19 cellular contexts compared by ENCODE assay signal in the genomic region with DNA sequence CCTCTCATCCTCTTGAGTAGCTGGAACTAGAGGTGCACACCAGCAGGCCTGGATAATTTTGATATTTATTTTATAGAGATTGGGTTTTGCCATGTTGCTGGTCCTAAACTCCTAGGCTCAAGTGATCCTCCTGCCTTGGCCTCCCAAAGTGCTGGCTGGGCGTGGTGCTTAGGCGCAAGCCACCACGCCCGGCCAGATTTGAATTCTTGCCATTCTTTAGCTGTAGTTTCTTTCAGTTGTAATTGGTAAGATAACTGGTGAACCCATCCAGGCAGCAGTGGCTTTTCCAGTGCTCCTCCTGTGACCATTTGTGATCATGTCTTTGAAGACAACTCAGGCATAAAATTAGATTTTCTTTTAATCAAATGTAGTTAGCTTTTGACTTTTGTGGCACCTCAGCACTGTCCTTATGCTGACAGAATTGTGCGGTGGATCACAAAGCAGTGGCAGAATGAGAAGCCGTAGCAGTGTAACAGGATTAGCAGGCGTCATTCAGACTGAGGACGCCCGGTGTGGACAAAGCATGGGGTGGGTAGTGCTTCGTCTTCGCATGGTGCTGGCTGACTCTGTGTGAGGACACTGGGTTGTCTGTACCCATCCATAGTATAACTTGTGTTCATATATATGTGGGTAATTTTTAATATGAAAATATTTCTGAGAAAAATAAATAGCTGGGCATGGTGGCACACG. TPM values are rescaled to one million over a fixed set of nuclear protein-coding genes. Genes with fewer than 3 reads are reported as not detected.
A peak's percentile ranks its signal among the peaks of the same experiment; 100 is the strongest.
DNase-seq lines count a peak whose midpoint lies in the region; ATAC-seq and TF ChIP-seq lines count a peak whose summit lies in the region.
"Had no signal": no experiment of that assay in that cellular context is flagged by ENCODE, and none has a peak within 500 bp of the region (broad histone marks: within the 10 kb centered on the region; RNA-seq: fewer than 3 reads in every experiment).

No MANE protein-coding gene starts in this region.

- no peak overlapping the region for H4K8ac ChIP-seq in mesendoderm (ENCODE audit: low read depth, low read length)

- H2BK120ac ChIP-seq in mesendoderm (ENCODE audit: low read depth, low read length) = no peak overlapping the region

- H3K27me3 ChIP-seq in HUES64 (ENCODE audit: insufficient read depth, low read length) (no peaks in the 10 kb centered on the region), WERI-Rb-1 (ENCODE audit: insufficient read depth, low read depth, severe bottlenecking) (no peaks in the 10 kb centered on the region), mesendoderm (ENCODE audit: insufficient read depth, low read length, poor library complexity) (no peaks in the 10 kb centered on the region), tibial nerve (no peaks in the 10 kb centered on the region)
- H3K27me3 ChIP-seq: BLaER1 had no signal

- H3K4me3 ChIP-seq in HUES64 (ENCODE audit: low read length) = no peak overlapping the region
- H3K4me3 ChIP-seq in WERI-Rb-1 (ENCODE audit: low read depth, low read length) = no peak overlapping the region
- H3K4me3 ChIP-seq in mesendoderm (ENCODE audit: low read length) = no peak overlapping the region
- H3K4me3 ChIP-seq in tibial nerve = no peak overlapping the region
- H3K4me3 ChIP-seq: BLaER1, coronary artery, mucosa of descending colon had no signal

- no peak for TF ChIP-seq CTCF in WERI-Rb-1 (IDR thresholded peaks at IDR 0.05; ENCODE audit: low read depth, low read length)
- TF ChIP-seq CTCF in tibial nerve (IDR thresholded peaks at IDR 0.05) = no peak

- H3K18ac ChIP-seq in mesendoderm (ENCODE audit: low read length) = no peak overlapping the region

- H2AK5ac ChIP-seq in mesendoderm (ENCODE audit: low read length) = no peak overlapping the region

- DNase-seq in WERI-Rb-1 (peak; percentile 52), mesendoderm (peak; percentile 31), tibial nerve (ENCODE audit: low spot score in 2 of 2) (no peak), KG1 (lab: John Stamatoyannopoulos, UW) (no peak), ureter (ENCODE audit: low spot score) (no peak), kidney tubule cell (ENCODE audit: low spot score) (no peak)
- DNase-seq: activated CD4-positive, alpha-beta T cell treated with anti-CD3 and anti-CD28 coated beads, Interleukin-2, amount 50 U/mL, for 48 hours; activated naive CD8-positive, alpha-beta T cell treated with anti-CD3 and anti-CD28 coated beads, Interleukin-2, amount 10 ng/mL, durations not matched to agents 7 days and 5 days; activated T-cell treated with anti-CD3 and anti-CD28 coated beads for 4 hours; DMS153; foreskin keratinocyte; mucosa of descending colon; NCI-H1417; occipital lobe had no signal

- H2BK5ac ChIP-seq in mesendoderm (ENCODE audit: low read length) = no peak overlapping the region

- no peak overlapping the region for H3K23ac ChIP-seq in mesendoderm (ENCODE audit: low read length)

- no peaks in the 10 kb centered on the region for H3K79me1 ChIP-seq in mesendoderm (ENCODE audit: low read length)

- H3K56ac ChIP-seq in mesendoderm (ENCODE audit: low read length) = no peak overlapping the region

- H3K79me2 ChIP-seq in mesendoderm (ENCODE audit: control insufficient read depth, insufficient read depth, low read length) = no peaks in the 10 kb centered on the region

- H4K5ac ChIP-seq in mesendoderm (ENCODE audit: low read length) = no peak overlapping the region

- 90% methylated on average over 11 of the region's 12 CpGs for WGBS in HUES64
- no CpG with 5 or more reads among the region's 12 CpGs for WGBS in mesendoderm (ENCODE audit: extremely low coverage, insufficient coverage, low lambda C conversion rate)
- 94 to 97% methylated on average over 12 of the region's 12 CpGs for WGBS in tibial nerve, 2 donors

- no peak overlapping the region for H2BK15ac ChIP-seq in mesendoderm (replicated peaks; ENCODE audit: low read depth)

- no peak for TF ChIP-seq EP300 in tibial nerve (IDR thresholded peaks at IDR 0.05)

- no peak for ATAC-seq in GM21526 (IDR thresholded peaks at IDR 0.05; ENCODE audit: low FRiP score, unreplicated experiment)
- ATAC-seq: foreskin keratinocyte, Panc1 had no signal

- H3K4me2 ChIP-seq in mesendoderm (ENCODE audit: low read length) = no peak overlapping the region
- H3K4me2 ChIP-seq: BLaER1 had no signal

- H3K36me3 ChIP-seq in HUES64 (ENCODE audit: insufficient read depth, low read length) (peaks cover 32% of the 10 kb centered on the region), WERI-Rb-1 (peaks cover 32% of the 10 kb centered on the region), mesendoderm (ENCODE audit: control insufficient read depth, insufficient read depth, low read length) (peaks cover 10% of the 10 kb centered on the region), tibial nerve (peaks cover 0 to 37% (median 0%) of the 10 kb centered on the region in 3 donors)

- peaks cover 22% of the 10 kb centered on the region for H3K4me1 ChIP-seq in HUES64 (ENCODE audit: insufficient read depth, low read length)
- no peaks in the 10 kb centered on the region for H3K4me1 ChIP-seq in mesendoderm (ENCODE audit: control insufficient read depth, low read depth, low read length)
- H3K4me1 ChIP-seq in tibial nerve = peaks cover 0 to 30% (median 17%) of the 10 kb centered on the region in 4 donors
- H3K4me1 ChIP-seq: foreskin keratinocyte had no signal

- H3K9ac ChIP-seq in HUES64 (ENCODE audit: low read depth, low read length) = 0 out of 2 replicates have a peak overlapping the region, but pooled peaks have one; percentile 8
- H3K9ac ChIP-seq in mesendoderm (ENCODE audit: low read length) = no peak overlapping the region
- H3K9ac ChIP-seq: BLaER1 had no signal

- H3K27ac ChIP-seq in HUES64 (ENCODE audit: low read depth, low read length) (no peak overlapping the region), WERI-Rb-1 (peak overlapping the region; percentile 23; the same call in 1 of the 2 replicates), mesendoderm (ENCODE audit: low read depth, low read length) (no peak overlapping the region), tibial nerve (peak overlapping the region in 3 of 4 donors; percentile 71 to 81 (median 81))
- H3K27ac ChIP-seq: BLaER1, foreskin keratinocyte had no signal

- no peak overlapping the region for H3K4ac ChIP-seq in mesendoderm (ENCODE audit: low read depth, low read length)

- H3K9me3 ChIP-seq in HUES64 (ENCODE audit: insufficient read depth, low read depth, low read length) (peaks cover 29% of the 10 kb centered on the region), WERI-Rb-1 (ENCODE audit: severe bottlenecking) (peaks cover 10% of the 10 kb centered on the region), tibial nerve (peaks cover 0 to 5% (median 0%) of the 10 kb centered on the region in 4 donors)

- no peak for TF ChIP-seq POLR2A in tibial nerve (IDR thresholded peaks at IDR 0.05)

RNA-seq across cellular contexts. Expression of a gene that starts 30.0 kb away (rescaled TPM):
- 0.30 TPM for polyA plus RNA-seq in HUES64 (2013, experiment 1 of 2)
- under 0.01 TPM for polyA plus RNA-seq in HUES64 (2013, experiment 2 of 2)
- 0.17 TPM for polyA plus RNA-seq in mesendoderm (2013, experiment 1 of 2)
- polyA plus RNA-seq in mesendoderm (2013, experiment 2 of 2) = 0.24 TPM
- 10 to 100 TPM in 3 of 4 donors, 1 to 10 TPM in 1; 6.0 to 35.0 (median 19.5) TPM for total RNA-seq in tibial nerve
- total RNA-seq in ureter = 0.31 TPM

RNA-seq across cellular contexts. Expression of a gene that starts 56.6 kb away (rescaled TPM):
- 71.0 TPM for polyA plus RNA-seq in HUES64 (2013, experiment 1 of 2)
- polyA plus RNA-seq in HUES64 (2013, experiment 2 of 2) = 60.7 TPM
- polyA plus RNA-seq in mesendoderm (2013, experiment 1 of 2) = 99.6 TPM
- 98.8 TPM for polyA plus RNA-seq in mesendoderm (2013, experiment 2 of 2)
- total RNA-seq in tibial nerve (10 to 100 TPM; 32.2 to 57.6 (median 37.0) TPM), ureter (92.4 TPM)

Comparison
In these comparisons a context has a peak if more than half of its experiments do, and no peak if none do; other contexts are left out.
1. H3K27ac ChIP-seq: peak in WERI-Rb-1 (single experiment) and tibial nerve (3 of 4); none in HUES64 (single experiment) and mesendoderm (single experiment).
2. DNase-seq: peak in WERI-Rb-1 (single experiment) and mesendoderm (single experiment); none in tibial nerve (0 of 2), KG1 (single experiment), ureter (single experiment) and kidney tubule cell (single experiment).